11 cellular contexts compared by ENCODE assay signal in genomic region chr5:109739741-109740140, GRCh38. TPM values are rescaled to one million over a fixed set of nuclear protein-coding genes. Genes with fewer than 3 reads are reported as not detected.
DNase-seq lines count a peak whose midpoint lies in the region; ATAC-seq and TF ChIP-seq lines count a peak whose summit lies in the region.
"Had no signal": no experiment of that assay in that cellular context is flagged by ENCODE, and none has a peak within 500 bp of the region (broad histone marks: within the 10 kb centered on the region; RNA-seq: fewer than 3 reads in every experiment).

No MANE protein-coding gene starts in this region.

- no peak for TF ChIP-seq CTCF in Peyer's patch (IDR thresholded peaks at IDR 0.05)

- peaks cover 70% of the 10 kb centered on the region for H3K4me1 ChIP-seq in HUES48 (ENCODE audit: control insufficient read depth, insufficient read depth, low read length)
- peaks cover 0 to 10% (median 0%) of the 10 kb centered on the region in 4 donors for H3K4me1 ChIP-seq in Peyer's patch

- peak overlapping the region; percentile 46 for H3K4me3 ChIP-seq in HUES48 (ENCODE audit: low read depth, low read length)
- H3K4me3 ChIP-seq in Peyer's patch = no peak overlapping the region
- H3K4me3 ChIP-seq: adrenal gland had no signal

- DNase-seq in ACHN (peak; percentile 25), astrocyte of the hippocampus (ENCODE audit: low read depth, low spot score) (peak; percentile 51), islet precursor cell (peak; percentile 80), Peyer's patch (no peak)
- DNase-seq in stimulated activated CD4-positive, alpha-beta T cell treated with anti-CD3 and anti-CD28 coated beads, Interleukin-4, amount 100 ng/mL, for 1 hour = no peak
- DNase-seq in activated CD8-positive, alpha-beta memory T cell treated with anti-CD3 and anti-CD28 coated beads, Interleukin-2, amount 50 U/mL, for 48 hours = no peak
- DNase-seq: CD4-positive, alpha-beta T cell; midbrain had no signal

- H3K9me3 ChIP-seq in HUES48 (ENCODE audit: control insufficient read depth, insufficient read depth, low read length) (no peaks in the 10 kb centered on the region), Peyer's patch (no peaks in the 10 kb centered on the region)
- H3K9me3 ChIP-seq: adrenal gland had no signal

- H3K36me3 ChIP-seq in HUES48 (ENCODE audit: control insufficient read depth, insufficient read depth, low read length) (peaks cover under 1% of the 10 kb centered on the region; the same call in 1 of the 2 replicates), Peyer's patch (no peaks in the 10 kb centered on the region)
- H3K36me3 ChIP-seq: adrenal gland had no signal

- ATAC-seq in HG03135 (IDR thresholded peaks at IDR 0.05; ENCODE audit: unreplicated experiment) = no peak

- H3K27me3 ChIP-seq in HUES48 (ENCODE audit: control insufficient read depth, insufficient read depth, low read length) (no peaks in the 10 kb centered on the region), Peyer's patch (no peaks in the 10 kb centered on the region)
- H3K27me3 ChIP-seq: adrenal gland had no signal

- H3K9ac ChIP-seq in HUES48 (ENCODE audit: low read depth, low read length) = peak overlapping the region; percentile 62

- H3K27ac ChIP-seq in HUES48 (ENCODE audit: low read depth, low read length) (peak overlapping the region; percentile 95), Peyer's patch (no peak overlapping the region)
- H3K27ac ChIP-seq: adrenal gland had no signal

- in situ Hi-C loops in ACHN (cut with HindIII; ENCODE audit: low pct_ligation_motif_present, low pct_unique_long_range_greater_than_20kb, low sequenced_read_pairs) = no loop called here

- no peak for TF ChIP-seq POLR2A in Peyer's patch (IDR thresholded peaks at IDR 0.05)

RNA-seq across cellular contexts. Expression of gene MAN2A1, which starts 50.0 kb away (rescaled TPM):
- total RNA-seq in Peyer's patch = 100 to 1,000 TPM in 2 of 4 donors, 10 to 100 TPM in 2; 52.8 to 112 (median 95.3) TPM

Comparison
In these comparisons a context has a peak if more than half of its experiments do, and no peak if none do; other contexts are left out.
1. DNase-seq: peak in ACHN (single experiment), astrocyte of the hippocampus (single experiment) and islet precursor cell (single experiment); none in stimulated activated CD4-positive, alpha-beta T cell treated with anti-CD3 and anti-CD28 coated beads, Interleukin-4, amount 100 ng/mL, for 1 hour (single experiment), activated CD8-positive, alpha-beta memory T cell treated with anti-CD3 and anti-CD28 coated beads, Interleukin-2, amount 50 U/mL, for 48 hours (single experiment) and Peyer's patch (0 of 3).